In the genomic region with DNA sequence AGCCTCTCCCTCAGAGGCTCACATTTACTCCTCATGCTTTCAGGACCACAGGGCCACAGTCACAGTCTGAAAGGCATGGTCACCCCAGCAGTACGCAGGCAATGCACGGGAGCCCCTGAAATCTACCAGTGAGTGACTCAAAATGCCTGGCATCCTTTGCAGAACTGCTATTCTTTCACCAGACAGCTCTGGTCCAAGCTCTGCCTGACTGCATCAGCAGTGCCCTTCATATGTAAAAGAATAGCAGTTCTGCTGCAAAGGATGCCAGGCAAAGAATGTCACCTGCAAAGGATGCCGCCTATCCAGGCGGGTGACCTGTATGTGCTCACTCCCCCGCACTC, we compare ENCODE assay signal across 14 cellular contexts. TPM values are rescaled to one million over a fixed set of nuclear protein-coding genes. Genes with fewer than 3 reads are reported as not detected.
A peak's percentile ranks its signal among the peaks of the same experiment; 100 is the strongest.
DNase-seq lines count a peak whose midpoint lies in the region; TF ChIP-seq lines count a peak whose summit lies in the region.
"Had no signal": no experiment of that assay in that cellular context is flagged by ENCODE, and none has a peak within 500 bp of the region (broad histone marks: within the 10 kb centered on the region; RNA-seq: fewer than 3 reads in every experiment).

No MANE protein-coding gene starts in this region.

- intact Hi-C loops in thyroid gland (cut with DNase I), result no loop called here

- no peak overlapping the region for H3K18ac ChIP-seq in neuronal stem cell (ENCODE audit: low read length)

- no peak overlapping the region for H2BK15ac ChIP-seq in neuronal stem cell (ENCODE audit: low read length)

- 83 to 89% methylated on average over 5 of the region's 5 CpGs for WGBS in GM23248 (ENCODE audit: low coverage in 1 of 2, low lambda C conversion rate in 2 of 2, missing lambda C conversion rate in 2 of 2), 2 experiments
- no CpG with 5 or more reads among the region's 5 CpGs for WGBS in neuronal stem cell (ENCODE audit: extremely low coverage in 2 of 2, insufficient read length in 2 of 2, insufficient replicate concordance in 1 of 2), 2 donors
- 97 to 98% methylated on average over 5 of the region's 5 CpGs for WGBS in thyroid gland, 2 donors

- H3F3A ChIP-seq in GM23248 (ENCODE audit: insufficient read depth), result peaks cover 9% of the 10 kb centered on the region; the same call in 1 of the 2 replicates

- H3K79me2 ChIP-seq in GM23248 (ENCODE audit: insufficient read depth), result no peaks in the 10 kb centered on the region

- no peak overlapping the region for H2BK120ac ChIP-seq in neuronal stem cell (ENCODE audit: low read depth, low read length)

- no peaks in the 10 kb centered on the region for H3K79me1 ChIP-seq in neuronal stem cell (ENCODE audit: low read depth, low read length)

- no peak overlapping the region for H3K27ac ChIP-seq in GM23248
- peak overlapping the region; percentile 77 for H3K27ac ChIP-seq in angular gyrus (ENCODE audit: low read depth, low read length)
- H3K27ac ChIP-seq in neuronal stem cell (replicated peaks; ENCODE audit: low read length), result no peak overlapping the region
- H3K27ac ChIP-seq in thyroid gland, result peak overlapping the region in 2 of 3 donors; percentile 55 to 93
- H3K27ac ChIP-seq: 22Rv1 had no signal

- H3K9ac ChIP-seq in GM23248, result no peak overlapping the region
- peak overlapping the region; percentile 47 for H3K9ac ChIP-seq in neuronal stem cell (ENCODE audit: low read depth, low read length, poor library complexity)

- H3K36me3 ChIP-seq in GM23248 (ENCODE audit: low read depth) (no peaks in the 10 kb centered on the region), neuronal stem cell (replicated peaks in 1 of 2; ENCODE audit: control insufficient read depth in 2 of 2, insufficient read depth in 2 of 2, low read length in 2 of 2) (peaks cover 17 to 46% of the 10 kb centered on the region in 2 donors), thyroid gland (peaks cover 23 to 27% of the 10 kb centered on the region in 2 donors)

- in situ Hi-C loops in GM23248 (cut with MboI), result no loop called here

- H2AFZ ChIP-seq in GM23248 (no peak overlapping the region), neuronal stem cell (ENCODE audit: low read length) (no peak overlapping the region)

- H2BK12ac ChIP-seq in neuronal stem cell (ENCODE audit: low read length), result no peak overlapping the region

- no peaks in the 10 kb centered on the region for H3K9me2 ChIP-seq in GM23248 (ENCODE audit: insufficient read depth)

- no peak overlapping the region for H2BK5ac ChIP-seq in neuronal stem cell (ENCODE audit: low read length)

- H3K27me3 ChIP-seq in GM23248 (replicated peaks; ENCODE audit: insufficient read depth), result no peaks in the 10 kb centered on the region
- H3K27me3 ChIP-seq in neuronal stem cell (ENCODE audit: control insufficient read depth in 3 of 3, insufficient read depth in 3 of 3, low read depth in 1 of 3, low read length in 3 of 3), result no peaks in the 10 kb centered on the region
- H3K27me3 ChIP-seq in thyroid gland, result no peaks in the 10 kb centered on the region

- DNase-seq in GM23248 (peak; percentile 20), neuronal stem cell (ENCODE audit: low spot score) (no peak), thyroid gland (no peak), NCI-H1694 treated with DMSO at 0.1 percent for 48 hours (lab: John Stamatoyannopoulos, UW) (no peak), NCI-H748 (lab: John Stamatoyannopoulos, UW; ENCODE audit: unreplicated experiment) (no peak), C1 segment of cervical spinal cord (lab: John Stamatoyannopoulos, UW) (no peak)
- DNase-seq: AML-193; CD4-positive, alpha-beta memory T cell; DMS79 treated with DMSO at 0.1 percent for 48 hours; GF-D8; H9 had no signal

- no peak for TF ChIP-seq POLR2A in thyroid gland (IDR thresholded peaks at IDR 0.05)

- H3K14ac ChIP-seq in neuronal stem cell (ENCODE audit: low read length), result no peak overlapping the region

- peaks cover 12% of the 10 kb centered on the region for H3K4me1 ChIP-seq in GM23248 (ENCODE audit: insufficient read depth)
- peaks cover 0 to 2% of the 10 kb centered on the region in 2 donors for H3K4me1 ChIP-seq in neuronal stem cell (ENCODE audit: control insufficient read depth in 2 of 2, insufficient read depth in 1 of 2, low read depth in 1 of 2, low read length in 2 of 2)
- H3K4me1 ChIP-seq in thyroid gland, result peaks cover 11 to 13% of the 10 kb centered on the region in 2 donors

- H4K91ac ChIP-seq in neuronal stem cell (ENCODE audit: low read depth, low read length, poor library complexity), result no peak overlapping the region

- no peak overlapping the region for H3K4me3 ChIP-seq in GM23248
- H3K4me3 ChIP-seq in neuronal stem cell (ENCODE audit: low read length in 2 of 2), result no peak overlapping the region
- H3K4me3 ChIP-seq in thyroid gland (replicated peaks in 1 of 3), result no peak overlapping the region
- H3K4me3 ChIP-seq: A549 had no signal

- H3K4ac ChIP-seq in neuronal stem cell (ENCODE audit: low read length), result no peak overlapping the region

- no peak overlapping the region for H4K8ac ChIP-seq in neuronal stem cell (ENCODE audit: low read depth, low read length)

- no peak for TF ChIP-seq CTCF in thyroid gland (IDR thresholded peaks at IDR 0.05)

- H3K4me2 ChIP-seq in GM23248 (ENCODE audit: unreplicated experiment) (no peak overlapping the region), neuronal stem cell (ENCODE audit: insufficient read depth, low read length, poor library complexity, severe bottlenecking) (no peak overlapping the region)
- H3K4me2 ChIP-seq: A549 had no signal

- H3K9me3 ChIP-seq in GM23248 (ENCODE audit: low read depth) (no peaks in the 10 kb centered on the region), neuronal stem cell (replicated peaks in 1 of 2; ENCODE audit: control insufficient read depth in 2 of 2, insufficient read depth in 1 of 2, low read depth in 1 of 2, low read length in 2 of 2) (no peaks in the 10 kb centered on the region), thyroid gland (no peaks in the 10 kb centered on the region)
- H3K9me3 ChIP-seq: A549 had no signal

- H4K20me1 ChIP-seq in GM23248 (ENCODE audit: insufficient read depth), result no peaks in the 10 kb centered on the region

- no peak overlapping the region for H2AK5ac ChIP-seq in neuronal stem cell (ENCODE audit: low read depth, low read length)

- no peak overlapping the region for H3K23ac ChIP-seq in neuronal stem cell (ENCODE audit: low read depth, low read length, poor library complexity)

RNA-seq across cellular contexts. Expression of a gene that starts 38.5 kb away (rescaled TPM):
- total RNA-seq in GM23248 (2014; rRNA removed; shearing (Covaris generic)), result 82.7 and 129 TPM in 2 replicates
- polyA plus RNA-seq in GM23248 (2016; fragmentation: Nextera tagmentation; extraction: Ambion mirVana), result 98.8 and 106 TPM in 2 replicates
- 58.1 TPM for polyA plus RNA-seq in neuronal stem cell (2013, experiment 1 of 2)
- 57.3 TPM for polyA plus RNA-seq in neuronal stem cell (2013, experiment 2 of 2)
- total RNA-seq in thyroid gland, result 100 to 1,000 TPM; 226 to 405 (median 297) TPM

Comparison
In these comparisons a context has a peak if more than half of its experiments do, and no peak if none do; other contexts are left out.
1. H3K27ac ChIP-seq: peak in angular gyrus (single experiment) and thyroid gland (2 of 3); none in GM23248 (single experiment) and neuronal stem cell (single experiment).